Comparison of ENCODE assay signal across 1 cellular context in genomic region chr1:30670195-30671060, GRCh38.
TF ChIP-seq lines count a peak whose summit lies in the region.

No MANE protein-coding gene starts in this region.

TF ChIP-seq in HCT116, 20 proteins besides CTCF, POLR2A, EP300 and RAD21 (continued from another document):
- TF ChIP-seq ZFX (IDR thresholded peaks at IDR 0.05): no peak
- TF ChIP-seq EGR1 (IDR thresholded peaks at IDR 0.05; ENCODE audit: low read depth): no peak
- no peak for TF ChIP-seq CEBPB (IDR thresholded peaks at IDR 0.05; ENCODE audit: low read depth)
- TF ChIP-seq EZH2 (IDR thresholded peaks at IDR 0.05): no peak
- TF ChIP-seq MAX (IDR thresholded peaks at IDR 0.05): no peak
- TF ChIP-seq ZNF274 (IDR thresholded peaks at IDR 0.05; ENCODE audit: low read depth, low read length): no peak
- no peak for TF ChIP-seq FOSL1 (IDR thresholded peaks at IDR 0.05; ENCODE audit: low read depth)
- no peak for TF ChIP-seq POLR2AphosphoS5 (IDR thresholded peaks at IDR 0.05; ENCODE audit: low read depth, low read length)
- TF ChIP-seq JUND (IDR thresholded peaks at IDR 0.05): no peak
- TF ChIP-seq SIN3A (IDR thresholded peaks at IDR 0.05; ENCODE audit: low read depth): no peak
- no peak for TF ChIP-seq ELF1 (IDR thresholded peaks at IDR 0.05; ENCODE audit: borderline replicate concordance, low read depth)
